Comparison of ENCODE assay signal across 10 cellular contexts in genomic region chr2:47089083-47089464, GRCh38.
DNase-seq lines count a peak whose midpoint lies in the region; ATAC-seq and TF ChIP-seq lines count a peak whose summit lies in the region.
"Had no signal": no experiment of that assay in that cellular context is flagged by ENCODE, and none has a peak within 500 bp of the region (broad histone marks: within the 10 kb centered on the region; RNA-seq: fewer than 3 reads in every experiment).

No MANE protein-coding gene starts in this region.

- intact Hi-C loops in Calu3 (cut with micrococcal nuclease; ENCODE audit: unreplicated experiment) (no loop called here), esophagus squamous epithelium (cut with DNase I) (no loop called here)

- peaks cover 0 to 38% (median 21%) of the 10 kb centered on the region in 3 donors for H3K4me1 ChIP-seq in esophagus squamous epithelium

- H3K36me3 Mint-ChIP-seq in Calu3 (ENCODE audit: insufficient read depth, unreplicated experiment) (peaks cover 4% of the 10 kb centered on the region), mesothelial cell of epicardium (no peaks in the 10 kb centered on the region)

- TF ChIP-seq CTCF in Calu3 (IDR thresholded peaks at IDR 0.05; ENCODE audit: unreplicated experiment): no peak
- no peak for TF ChIP-seq CTCF in mesothelial cell of epicardium (IDR thresholded peaks at IDR 0.05; ENCODE audit: unreplicated experiment)
- no peak for TF ChIP-seq CTCF in esophagus squamous epithelium (IDR thresholded peaks at IDR 0.05)

- no peaks in the 10 kb centered on the region for H3K9me3 ChIP-seq in esophagus squamous epithelium
- H3K9me3 ChIP-seq: vagina had no signal

- H3K4me3 Mint-ChIP-seq in Calu3 (ENCODE audit: low read depth, unreplicated experiment) (no peak overlapping the region), mesothelial cell of epicardium (no peak overlapping the region)
- H3K4me3 Mint-ChIP-seq: CD14-positive monocyte had no signal

- 45 to 58% methylated on average over 6 of the region's 6 CpGs for WGBS in esophagus squamous epithelium, 2 donors

- H3K4me1 Mint-ChIP-seq in Calu3 (ENCODE audit: low read depth, unreplicated experiment): peaks cover 60% of the 10 kb centered on the region
- peaks cover 51% of the 10 kb centered on the region for H3K4me1 Mint-ChIP-seq in mesothelial cell of epicardium

- TF ChIP-seq POLR2A in esophagus squamous epithelium (IDR thresholded peaks at IDR 0.05): no peak

- BruUV-seq in Calu3 (replicated peaks; lab: Mats Ljungman, UMichigan): no TSS peak

- no peaks in the 10 kb centered on the region for H3K27me3 ChIP-seq in esophagus squamous epithelium
- H3K27me3 ChIP-seq: vagina had no signal

- H3K4me3 ChIP-seq in esophagus squamous epithelium: no peak overlapping the region
- H3K4me3 ChIP-seq: vagina had no signal

- H3K9me3 Mint-ChIP-seq in Calu3 (ENCODE audit: low read depth, unreplicated experiment): no peaks in the 10 kb centered on the region
- no peaks in the 10 kb centered on the region for H3K9me3 Mint-ChIP-seq in mesothelial cell of epicardium

- CTCF ChIA-PET in Calu3 (lab: Charles Lee): interaction anchor here (1.3 kb wide), 1 partner anchor 9 kb away, joined by 6 read pairs; no protein-coding TSS in a partner anchor

- no peaks in the 10 kb centered on the region for H3K36me3 ChIP-seq in esophagus squamous epithelium
- H3K36me3 ChIP-seq: vagina had no signal

- H3K27ac ChIP-seq in esophagus squamous epithelium: peak overlapping the region in 1 of 4 donors; percentile 29
- H3K27ac ChIP-seq: vagina had no signal

- H3K27ac Mint-ChIP-seq in Calu3 (ENCODE audit: unreplicated experiment) (peak overlapping the region; percentile 16), mesothelial cell of epicardium (peak overlapping the region; percentile 56)

- ATAC-seq in esophagus mucosa: peak; percentile 38
- no peak for ATAC-seq in GM19455 (IDR thresholded peaks at IDR 0.05; ENCODE audit: unreplicated experiment)

- DNase-seq in Calu3 (no peak), RPMI7951 (ENCODE audit: low read depth) (peak; percentile 78), mesothelial cell of epicardium (ENCODE audit: low spot score in 2 of 2, unreplicated experiment in 2 of 2) (no peak), NCI-H2081 (lab: John Stamatoyannopoulos, UW) (no peak), activated gamma-delta T cell treated with Interleukin-2 at 50 U/mL for 16 hours (no peak), esophagus squamous epithelium (lab: John Stamatoyannopoulos, UW) (no peak)

- H3K27me3 Mint-ChIP-seq in Calu3 (ENCODE audit: unreplicated experiment): no peaks in the 10 kb centered on the region
- H3K27me3 Mint-ChIP-seq in mesothelial cell of epicardium (ENCODE audit: low read depth): no peaks in the 10 kb centered on the region
